In genomic region chr2:584863-585823, GRCh38 we compare ENCODE assay signal across 8 cellular contexts.
DNase-seq lines count a peak whose midpoint lies in the region; ATAC-seq lines count a peak whose summit lies in the region.

No MANE protein-coding gene starts in this region.

- ATAC-seq in GM18858 (IDR thresholded peaks at IDR 0.05; ENCODE audit: unreplicated experiment) = peak; percentile 88
- peak; percentile 98 for ATAC-seq in HG02885 (IDR thresholded peaks at IDR 0.05; ENCODE audit: poor library complexity, unreplicated experiment)

- DNase-seq in SK-N-DZ (ENCODE audit: low spot score) (peak; percentile 64), germinal center (ENCODE audit: low spot score) (peak; percentile 47), NCI-H2029 treated with DMSO at 0.1 percent for 48 hours (lab: John Stamatoyannopoulos, UW) (no peak), amygdala (lab: John Stamatoyannopoulos, UW) (no peak), NOMO-1 (lab: John Stamatoyannopoulos, UW; ENCODE audit: unreplicated experiment in 2 of 2) (no peak), NCI-H2029 (lab: John Stamatoyannopoulos, UW) (no peak)

Comparison
In these comparisons a context has a peak if more than half of its experiments do, and no peak if none do; other contexts are left out.
1. DNase-seq: peak in SK-N-DZ (single experiment) and germinal center (single experiment); none in NCI-H2029 treated with DMSO at 0.1 percent for 48 hours (single experiment), amygdala (0 of 56), NOMO-1 (0 of 2) and NCI-H2029 (single experiment).